ENCODE assay signal across 11 cellular contexts in genomic region chr17:36112572-36112971, GRCh38. TPM values are rescaled to one million over a fixed set of nuclear protein-coding genes. Genes with fewer than 3 reads are reported as not detected.
"Had no signal": no experiment of that assay in that cellular context is flagged by ENCODE, and none has a peak within 500 bp of the region (broad histone marks: within the 10 kb centered on the region; RNA-seq: fewer than 3 reads in every experiment).

No MANE protein-coding gene starts in this region.

- H3K9ac ChIP-seq: GM23248 had no signal

- H3K36me3 ChIP-seq: HAP-1 had no signal

- H3K4me3 Mint-ChIP-seq: IgD-negative memory B cell had no signal

- H3K27ac Mint-ChIP-seq: IgD-negative memory B cell had no signal

- ATAC-seq: HCT116, HepG2 had no signal

- H2AFZ ChIP-seq: GM23248 had no signal

- H3K9me3 ChIP-seq: HAP-1 had no signal

- H3K4me1 ChIP-seq: HAP-1 had no signal

- DNase-seq: GM23248, GOT3, H7, KBM-7 had no signal

- H3K27ac ChIP-seq: GM23248, HL-60 had no signal

- H3K4me3 ChIP-seq: GM23248, HAP-1 had no signal

RNA-seq across cellular contexts. Expression of gene CCL4, which starts 8.9 kb away (rescaled TPM):
- total RNA-seq: GM23248, H4, H7, HepG2, HT1080 had no signal
- polyA plus RNA-seq: GM23248, HepG2 had no signal

RNA-seq across cellular contexts. Expression of gene CCL3, which starts 22.6 kb away (rescaled TPM):
- total RNA-seq: GM23248, H4, H7, HepG2, HT1080 had no signal
- polyA plus RNA-seq: GM23248, HepG2 had no signal

RNA-seq across cellular contexts. Expression of gene CCL18, which starts 48.5 kb away (rescaled TPM):
- total RNA-seq: GM23248, H4, H7, HepG2, HT1080 had no signal
- polyA plus RNA-seq: GM23248, HepG2, IgD-negative memory B cell had no signal
